ENCODE assay signal across 1 cellular context in genomic region chr20:23629017-23629541, GRCh38.
TF ChIP-seq lines count a peak whose summit lies in the region.

No MANE protein-coding gene starts in this region.

TF ChIP-seq in HepG2, 621 proteins besides CTCF, POLR2A, EP300 and RAD21 (continued from another document and continues in another):
- TF ChIP-seq SALL1 (CRISPR knock-in tag; IDR thresholded peaks at IDR 0.05) = peak; percentile 97
- TF ChIP-seq ZNF446 (CRISPR knock-in tag; IDR thresholded peaks at IDR 0.05) = no peak
- peak; percentile 85; the same call in 1 of the 2 replicates for TF ChIP-seq ZNF343 (CRISPR knock-in tag; IDR thresholded peaks at IDR 0.05)
- peak; percentile 70; the same call in 1 of the 2 replicates for TF ChIP-seq MXD3 (CRISPR knock-in tag; IDR thresholded peaks at IDR 0.05)
- TF ChIP-seq BATF2 (CRISPR knock-in tag; IDR thresholded peaks at IDR 0.05) = no peak
- no peak for TF ChIP-seq AKNA (CRISPR knock-in tag; IDR thresholded peaks at IDR 0.05; ENCODE audit: borderline replicate concordance)
- TF ChIP-seq ZNF430 (CRISPR knock-in tag; IDR thresholded peaks at IDR 0.05) = peak; percentile 94
- TF ChIP-seq ZFP62 (CRISPR knock-in tag; IDR thresholded peaks at IDR 0.05) = no peak
- TF ChIP-seq HNRNPLL (IDR thresholded peaks at IDR 0.05; ENCODE audit: low read depth, low read length, poor library complexity, severe bottlenecking) = no peak
- no peak for TF ChIP-seq MTERF4 (CRISPR knock-in tag; IDR thresholded peaks at IDR 0.05)
- no peak for TF ChIP-seq PRPF4 (IDR thresholded peaks at IDR 0.05; ENCODE audit: low read depth, low read length, poor library complexity, severe bottlenecking)
- TF ChIP-seq ZNF275 (CRISPR knock-in tag; IDR thresholded peaks at IDR 0.05; ENCODE audit: borderline replicate concordance) = no peak; the same call in 1 of the 2 replicates
- TF ChIP-seq CENPX (CRISPR knock-in tag; IDR thresholded peaks at IDR 0.05) = no peak
- no peak for TF ChIP-seq ZC3H4 (CRISPR knock-in tag; IDR thresholded peaks at IDR 0.05; ENCODE audit: borderline replicate concordance)
- no peak for TF ChIP-seq ZNF10 (CRISPR knock-in tag; IDR thresholded peaks at IDR 0.05; ENCODE audit: borderline replicate concordance, low read depth)
- TF ChIP-seq KAT2B (IDR thresholded peaks at IDR 0.05; ENCODE audit: borderline replicate concordance, low read depth, low read length) = no peak
- TF ChIP-seq MZF1 (CRISPR knock-in tag; IDR thresholded peaks at IDR 0.05; ENCODE audit: borderline replicate concordance) = no peak
- TF ChIP-seq ZNF589 (CRISPR knock-in tag; conservative IDR thresholded peaks at IDR 0.05) = peak; percentile 98
- peak; percentile 79 for TF ChIP-seq ZNF501 (CRISPR knock-in tag; IDR thresholded peaks at IDR 0.05)
- no peak for TF ChIP-seq NFIB (CRISPR knock-in tag; IDR thresholded peaks at IDR 0.05; ENCODE audit: borderline replicate concordance)
- no peak for TF ChIP-seq HMGA1 (CRISPR knock-in tag; conservative IDR thresholded peaks at IDR 0.05)
- TF ChIP-seq ZNF281 (CRISPR knock-in tag; IDR thresholded peaks at IDR 0.05; ENCODE audit: borderline replicate concordance) = peak; percentile 97
- no peak for TF ChIP-seq LCORL (IDR thresholded peaks at IDR 0.05)
- peak; percentile 84 for TF ChIP-seq LCORL (CRISPR knock-in tag; IDR thresholded peaks at IDR 0.05)
- TF ChIP-seq NFRKB (IDR thresholded peaks at IDR 0.05) = no peak
- no peak for TF ChIP-seq DZIP1 (CRISPR knock-in tag; IDR thresholded peaks at IDR 0.05)
- TF ChIP-seq ATF3 (CRISPR knock-in tag; IDR thresholded peaks at IDR 0.05) = no peak; the same call in 1 of the 2 replicates
- TF ChIP-seq CERS6 (CRISPR knock-in tag; IDR thresholded peaks at IDR 0.05) = no peak
- TF ChIP-seq ESRRA (CRISPR knock-in tag; IDR thresholded peaks at IDR 0.05; ENCODE audit: low read depth) = peak; percentile 37; the same call in 1 of the 2 replicates
- TF ChIP-seq ZNF230 (CRISPR knock-in tag; IDR thresholded peaks at IDR 0.05) = no peak
- TF ChIP-seq ZNF276 (CRISPR knock-in tag; IDR thresholded peaks at IDR 0.05; ENCODE audit: low read depth) = no peak
- TF ChIP-seq NFKB2 (CRISPR knock-in tag; IDR thresholded peaks at IDR 0.05; ENCODE audit: borderline replicate concordance) = peak; percentile 53; the same call in 1 of the 2 replicates
- peak; percentile 52; the same call in 1 of the 2 replicates for TF ChIP-seq HES4 (CRISPR knock-in tag; IDR thresholded peaks at IDR 0.05; ENCODE audit: borderline replicate concordance)
- peak; percentile 92 for TF ChIP-seq ZSCAN9 (CRISPR knock-in tag; IDR thresholded peaks at IDR 0.05; ENCODE audit: borderline replicate concordance)
- peak; percentile 89; the same call in 1 of the 2 replicates for TF ChIP-seq DNMT3B (CRISPR knock-in tag; conservative IDR thresholded peaks at IDR 0.05)
- TF ChIP-seq ZNF614 (CRISPR knock-in tag; IDR thresholded peaks at IDR 0.05; ENCODE audit: borderline replicate concordance) = peak; percentile 90
- 0 out of 2 replicates have a peak, but pooled peaks have one; percentile 25 for TF ChIP-seq ZFP36L1 (CRISPR knock-in tag; IDR thresholded peaks at IDR 0.05)
- TF ChIP-seq PAXIP1 (CRISPR knock-in tag; conservative IDR thresholded peaks at IDR 0.05) = peak; percentile 93
